7 cellular contexts compared by ENCODE assay signal in the genomic region with DNA sequence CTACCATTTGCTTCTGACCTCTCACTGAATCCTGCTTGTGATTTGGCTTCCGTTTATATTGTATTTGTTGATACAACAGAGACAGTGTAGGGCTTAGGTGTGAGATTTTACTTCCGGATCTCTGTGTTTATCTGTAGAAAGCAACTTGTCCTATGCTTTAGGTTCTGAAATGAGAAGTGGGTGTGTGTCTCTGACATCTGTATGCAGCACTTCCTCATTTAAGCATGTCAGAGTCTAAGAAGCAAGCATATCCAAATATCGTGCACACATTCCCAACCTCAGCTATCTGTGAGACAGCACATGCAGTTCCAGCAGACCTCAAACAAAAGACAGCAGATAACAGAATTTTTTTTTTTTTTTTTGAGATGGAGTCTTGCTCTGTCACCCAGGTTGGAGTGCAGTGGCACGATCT. TPM values are rescaled to one million over a fixed set of nuclear protein-coding genes. Genes with fewer than 3 reads are reported as not detected.
DNase-seq lines count a peak whose midpoint lies in the region; ATAC-seq lines count a peak whose summit lies in the region.

No MANE protein-coding gene starts in this region.

- DNase-seq in RPMI8226 (peak; percentile 59), immature natural killer cell (peak; percentile 67 to 74 (median 73)), NCI-H69 (lab: John Stamatoyannopoulos, UW) (no peak), SW 1271 (lab: John Stamatoyannopoulos, UW) (no peak), occipital lobe (lab: John Stamatoyannopoulos, UW) (no peak)

- H3K9me3 Mint-ChIP-seq in immature natural killer cell: no peaks in the 10 kb centered on the region

- H3K36me3 Mint-ChIP-seq in immature natural killer cell: no peaks in the 10 kb centered on the region

- H3K27me3 Mint-ChIP-seq in immature natural killer cell (ENCODE audit: low read depth in 3 of 3): peaks cover 0 to 16% (median under 1%) of the 10 kb centered on the region in 3 donors

- ATAC-seq in GM19023 (IDR thresholded peaks at IDR 0.05; ENCODE audit: unreplicated experiment) (peak; percentile 98), HG02938 (IDR thresholded peaks at IDR 0.05; ENCODE audit: unreplicated experiment) (peak; percentile 98)

- peak overlapping the region; percentile 74 to 89 (median 77) for H3K4me3 Mint-ChIP-seq in immature natural killer cell

- H3K4me1 Mint-ChIP-seq in immature natural killer cell: peaks cover 73 to 79% of the 10 kb centered on the region in 2 donors

- peak overlapping the region; percentile 86 to 96 (median 94) for H3K27ac Mint-ChIP-seq in immature natural killer cell

RNA-seq across cellular contexts. Expression of a gene that starts 16.3 kb away (rescaled TPM):
- polyA plus RNA-seq in immature natural killer cell: 1 to 10 TPM; 1.1 to 3.0 (median 1.3) TPM
- 16.8 TPM for total RNA-seq in occipital lobe

Comparison
In these comparisons a context has a peak if more than half of its experiments do, and no peak if none do; other contexts are left out.
1. DNase-seq: peak in RPMI8226 (single experiment) and immature natural killer cell (3 of 3); none in NCI-H69 (single experiment), SW 1271 (0 of 2) and occipital lobe (single experiment).